ENCODE assay signal across 17 cellular contexts in the genomic region with DNA sequence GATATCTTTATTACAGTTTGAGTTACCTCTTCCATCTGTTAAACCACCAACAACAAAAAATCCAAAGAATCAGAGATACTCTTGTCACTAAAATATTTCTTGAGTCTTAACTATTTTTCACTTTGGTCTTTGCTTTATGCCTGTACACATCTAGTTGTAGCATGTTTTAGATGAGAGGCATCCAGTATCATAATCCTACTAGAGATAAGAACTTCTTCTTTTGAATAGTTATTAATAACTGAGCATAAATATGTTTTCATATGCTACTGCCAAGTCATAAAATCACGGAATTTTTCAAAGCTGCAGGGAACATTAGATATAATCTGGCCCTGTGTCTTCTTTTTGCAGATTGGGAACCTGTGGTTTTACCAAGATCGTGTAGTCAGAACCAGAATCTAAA. TPM values are rescaled to one million over a fixed set of nuclear protein-coding genes. Genes with fewer than 3 reads are reported as not detected.
DNase-seq lines count a peak whose midpoint lies in the region; ATAC-seq and TF ChIP-seq lines count a peak whose summit lies in the region.
"Had no signal": no experiment of that assay in that cellular context is flagged by ENCODE, and none has a peak within 500 bp of the region (broad histone marks: within the 10 kb centered on the region; RNA-seq: fewer than 3 reads in every experiment).

No MANE protein-coding gene starts in this region.

- ATAC-seq in CD4-positive, alpha-beta T cell (ENCODE audit: poor library complexity): no peak
- no peak for ATAC-seq in HG03378 (IDR thresholded peaks at IDR 0.05; ENCODE audit: unreplicated experiment)

- CTCF ChIA-PET in CD4-positive, alpha-beta T cell (lab: Charles Lee): interaction anchor here (1.1 to 3.0 kb wide), 2 partner anchors 22 kb away, joined by 3 to 10 read pairs; no protein-coding TSS in a partner anchor

- H3K9me3 Mint-ChIP-seq in T-helper 2 cell treated with Interferon-gamma antibody and Interleukin-4, amounts not matched to agents 5 μg/mL and 100 μg/mL, for 36 hours: no peaks in the 10 kb centered on the region
- H3K9me3 Mint-ChIP-seq in CD4-positive, alpha-beta T cell: no peaks in the 10 kb centered on the region

- no peak overlapping the region for H3K27ac ChIP-seq in CD4-positive, alpha-beta T cell (ENCODE audit: low read depth, low read length)
- peak overlapping the region; percentile 9; the same call in 1 of the 2 replicates for H3K27ac ChIP-seq in VCaP
- H3K27ac ChIP-seq: 22Rv1 had no signal

- H3K36me3 Mint-ChIP-seq in T-helper 2 cell treated with Interferon-gamma antibody and Interleukin-4, amounts not matched to agents 5 μg/mL and 100 μg/mL, for 36 hours (ENCODE audit: low read depth): peaks cover 68% of the 10 kb centered on the region
- peaks cover 95% of the 10 kb centered on the region for H3K36me3 Mint-ChIP-seq in CD4-positive, alpha-beta T cell (ENCODE audit: low read depth)

- no peak overlapping the region for H3K4me3 ChIP-seq in fibroblast of villous mesenchyme (ENCODE audit: low read depth, low read length)
- H3K4me3 ChIP-seq: MG63 had no signal

- no peaks in the 10 kb centered on the region for H3K9me3 ChIP-seq in CD4-positive, alpha-beta T cell (ENCODE audit: control insufficient read depth, low read length)
- H3K9me3 ChIP-seq: MG63 had no signal

- intact Hi-C loops in CD4-positive, alpha-beta T cell (cut with DNase I, micrococcal nuclease): no loop called here

- TF ChIP-seq CTCF in CD4-positive, alpha-beta T cell (IDR thresholded peaks at IDR 0.05): no peak
- TF ChIP-seq CTCF in VCaP (conservative IDR thresholded peaks at IDR 0.05): no peak
- no peak for TF ChIP-seq CTCF in fibroblast of villous mesenchyme (IDR thresholded peaks at IDR 0.05; ENCODE audit: insufficient read depth, low read depth, low read length)

- no peak for DNase-seq in T-helper 2 cell treated with Interferon-gamma antibody and Interleukin-4, amounts not matched to agents 5 μg/mL and 100 μg/mL, for 36 hours (ENCODE audit: low spot score)
- DNase-seq in T-helper 2 cell (no peak), fibroblast of villous mesenchyme (ENCODE audit: low read depth) (peak; percentile 60), NCI-H128 (lab: John Stamatoyannopoulos, UW; ENCODE audit: unreplicated experiment) (no peak), SW480 (ENCODE audit: low spot score) (no peak)
- no peak for DNase-seq in CD4-positive, alpha-beta T cell
- DNase-seq: AML-193, Kasumi-1, MG63, NCI-H1048, NCI-H146, NCI-H2081 treated with DMSO at 0.1 percent for 48 hours, NCI-H774, SHP77 had no signal

- POLR2A ChIA-PET in CD4-positive, alpha-beta T cell (lab: Charles Lee): no interaction called here

- no peaks in the 10 kb centered on the region for H3K27me3 ChIP-seq in CD4-positive, alpha-beta T cell (ENCODE audit: control insufficient read depth, insufficient read depth, low read length)
- H3K27me3 ChIP-seq: MG63 had no signal

- no peaks in the 10 kb centered on the region for H3K27me3 Mint-ChIP-seq in T-helper 2 cell treated with Interferon-gamma antibody and Interleukin-4, amounts not matched to agents 5 μg/mL and 100 μg/mL, for 36 hours (ENCODE audit: low read depth)
- H3K27me3 Mint-ChIP-seq in CD4-positive, alpha-beta T cell: no peaks in the 10 kb centered on the region

- H3K27ac Mint-ChIP-seq in T-helper 2 cell treated with Interferon-gamma antibody and Interleukin-4, amounts not matched to agents 5 μg/mL and 100 μg/mL, for 36 hours: peak overlapping the region; percentile 45
- H3K27ac Mint-ChIP-seq in CD4-positive, alpha-beta T cell: peak overlapping the region; percentile 40

- H3K4me1 Mint-ChIP-seq in T-helper 2 cell treated with Interferon-gamma antibody and Interleukin-4, amounts not matched to agents 5 μg/mL and 100 μg/mL, for 36 hours (ENCODE audit: low read depth): peaks cover 20% of the 10 kb centered on the region
- H3K4me1 Mint-ChIP-seq in CD4-positive, alpha-beta T cell (ENCODE audit: low read depth): peaks cover 80% of the 10 kb centered on the region

- no peak overlapping the region for H3K4me3 Mint-ChIP-seq in T-helper 2 cell treated with Interferon-gamma antibody and Interleukin-4, amounts not matched to agents 5 μg/mL and 100 μg/mL, for 36 hours
- no peak overlapping the region for H3K4me3 Mint-ChIP-seq in CD4-positive, alpha-beta T cell

RNA-seq across cellular contexts. Expression of a gene that starts 55.3 kb away (rescaled TPM):
- 100 to 1,000 TPM; 265 to 277 TPM for total RNA-seq in CD4-positive, alpha-beta T cell
- 28.0 and 35.8 TPM in 2 replicates for total RNA-seq in fibroblast of villous mesenchyme
